25 cellular contexts compared by ENCODE assay signal in genomic region chr3:111684640-111685039, GRCh38.
"Had no signal": no experiment of that assay in that cellular context is flagged by ENCODE, and none has a peak within 500 bp of the region (broad histone marks: within the 10 kb centered on the region; RNA-seq: fewer than 3 reads in every experiment).

No MANE protein-coding gene starts in this region.

- H3K4me1 ChIP-seq: gastrocnemius medialis, left ventricle myocardium inferior, pancreas, suprapubic skin, vagina had no signal

- H3K27ac ChIP-seq: gastrocnemius medialis, left ventricle myocardium inferior, neutrophil, pancreas, suprapubic skin, transverse colon, vagina had no signal

- H3K27me3 Mint-ChIP-seq: naive thymus-derived CD4-positive, alpha-beta T cell; stimulated activated naive CD8-positive, alpha-beta T cell treated with anti-CD3 and anti-CD28 coated beads, Interleukin-15, Interleukin-2, amounts not matched to agents 100 ng/mL and 50 ng/mL, for 24 hours had no signal

- ATAC-seq: activated T-cell treated with anti-CD3 and anti-CD28 coated beads, Interleukin-2, amount 50 U/mL, for 4 hours; gastrocnemius medialis; naive thymus-derived CD4-positive, alpha-beta T cell; pancreas had no signal

- H3K36me3 ChIP-seq: gastrocnemius medialis, left ventricle myocardium inferior, neutrophil, pancreas, suprapubic skin, transverse colon, vagina had no signal

- H3K4me3 ChIP-seq: gastrocnemius medialis, left ventricle myocardium inferior, pancreas, suprapubic skin, transverse colon, vagina had no signal

- H3K27me3 ChIP-seq: gastrocnemius medialis, pancreas, suprapubic skin, transverse colon, vagina had no signal

- H3K4me3 Mint-ChIP-seq: activated T-cell treated with anti-CD3 and anti-CD28 coated beads, Interleukin-2, amount 50 U/mL, for 4 hours; naive thymus-derived CD4-positive, alpha-beta T cell; stimulated activated naive CD8-positive, alpha-beta T cell treated with anti-CD3 and anti-CD28 coated beads, Interleukin-15, Interleukin-2, amounts not matched to agents 100 ng/mL and 50 ng/mL, for 24 hours; T-helper 2 cell treated with Interferon-gamma antibody and Interleukin-4, amounts not matched to agents 5 μg/mL and 100 μg/mL, for 36 hours had no signal

- FAIRE-seq: endometrium, pancreas, TTC549 had no signal

- H3K9me3 Mint-ChIP-seq: activated T-cell treated with anti-CD3 and anti-CD28 coated beads, Interleukin-2, amount 50 U/mL, for 4 hours; T-helper 2 cell treated with Interferon-gamma antibody and Interleukin-4, amounts not matched to agents 5 μg/mL and 100 μg/mL, for 36 hours had no signal

- H3K27ac Mint-ChIP-seq: stimulated activated naive CD8-positive, alpha-beta T cell treated with anti-CD3 and anti-CD28 coated beads, Interleukin-15, Interleukin-2, amounts not matched to agents 100 ng/mL and 50 ng/mL, for 24 hours; T-helper 2 cell treated with Interferon-gamma antibody and Interleukin-4, amounts not matched to agents 5 μg/mL and 100 μg/mL, for 36 hours had no signal

- H3K9me3 ChIP-seq: gastrocnemius medialis, left ventricle myocardium inferior, neutrophil, pancreas, suprapubic skin, transverse colon, vagina had no signal

- DNase-seq: activated CD4-positive, alpha-beta T cell treated with anti-CD3 and anti-CD28 coated beads for 4 hours; activated CD8-positive, alpha-beta memory T cell treated with anti-CD3 and anti-CD28 coated beads, Interleukin-2, amount 50 U/mL, for 4 hours; activated effector memory CD4-positive, alpha-beta T cell treated with Interleukin-2 at 50 U/mL for 16 hours; activated naive CD4-positive, alpha-beta T cell treated with anti-CD3 and anti-CD28 coated beads, Interleukin-2, amount 50 U/mL, for 16 hours; activated T-cell treated with anti-CD3 and anti-CD28 coated beads, Interleukin-2, amount 50 U/mL, for 4 hours; aorta; cerebellar nuclear complex; cortex of kidney; gastrocnemius medialis; head of caudate nucleus; kidney glomerular epithelial cell; left ventricle myocardium inferior; mammary epithelial cell; naive thymus-derived CD4-positive, alpha-beta T cell; pancreas; stimulated activated CD4-positive, alpha-beta T cell treated with anti-CD3 and anti-CD28 coated beads, Interleukin-12 subunit alpha, Interleukin-12 subunit beta, amount 100 ng/mL, for 4 hours; stimulated activated CD4-positive, alpha-beta T cell treated with anti-CD3 and anti-CD28 coated beads, Interleukin-1b, Interleukin-23, amount 100 ng/mL, for 48 hours; transverse colon had no signal
